Comparison of ENCODE assay signal across 8 cellular contexts in the genomic region with DNA sequence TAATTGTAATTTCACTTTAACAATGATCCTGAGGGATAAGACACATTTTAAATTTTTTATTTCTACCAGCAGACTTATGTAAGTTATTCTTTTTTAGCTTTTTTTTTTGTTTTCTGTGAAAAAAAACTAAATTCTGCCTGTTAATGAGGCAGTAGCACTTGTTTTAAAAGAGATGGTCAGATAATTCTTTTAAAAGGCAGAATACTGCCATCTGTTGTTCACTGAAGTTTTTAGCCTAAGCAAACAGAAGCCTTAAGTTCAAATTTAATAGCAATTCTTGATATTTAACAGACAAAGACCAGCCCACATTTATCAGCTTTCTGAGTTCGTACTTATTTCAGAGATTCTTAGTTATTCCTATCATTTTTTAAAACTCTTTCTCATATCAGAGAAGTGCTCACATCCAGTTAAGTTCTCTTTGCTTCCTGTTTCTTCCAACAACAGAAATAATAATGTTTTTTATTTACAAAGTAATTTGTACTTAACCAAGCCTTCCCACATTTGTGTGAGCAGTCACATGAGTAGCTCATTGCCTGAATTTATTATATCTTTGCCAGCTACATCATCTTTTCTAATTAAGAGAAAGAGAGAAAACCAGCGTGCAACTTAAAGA.
A peak's percentile ranks its signal among the peaks of the same experiment; 100 is the strongest.
DNase-seq lines count a peak whose midpoint lies in the region; ATAC-seq, FAIRE-seq and TF ChIP-seq lines count a peak whose summit lies in the region.

No MANE protein-coding gene starts in this region.

- ATAC-seq in lower lobe of right lung: no peak
- no peak for ATAC-seq in HG02588 (IDR thresholded peaks at IDR 0.05; ENCODE audit: unreplicated experiment)
- no peak for ATAC-seq in activated naive CD8-positive, alpha-beta T cell treated with anti-CD3 and anti-CD28 coated beads, Interleukin-2, amount 50 U/mL, for 24 hours

- no peaks in the 10 kb centered on the region for H3K27me3 ChIP-seq in lower lobe of right lung (ENCODE audit: low read depth)

- no peak overlapping the region for H3K27ac ChIP-seq in lower lobe of right lung

- intact Hi-C loops in lower lobe of right lung (cut with DNase I): no loop called here

- TF ChIP-seq CTCF in cardiac fibroblast (IDR thresholded peaks at IDR 0.05; ENCODE audit: low read depth, low read length): peak; percentile 41
- peak; percentile 33 for TF ChIP-seq CTCF in lower lobe of right lung (IDR thresholded peaks at IDR 0.05)

- H3K9me3 Mint-ChIP-seq in activated naive CD8-positive, alpha-beta T cell treated with anti-CD3 and anti-CD28 coated beads, Interleukin-2, amount 50 U/mL, for 24 hours: no peaks in the 10 kb centered on the region

- no peak overlapping the region for H3K4me3 ChIP-seq in cardiac fibroblast (replicated peaks in 1 of 2; ENCODE audit: low read depth in 2 of 2, low read length in 2 of 2)
- H3K4me3 ChIP-seq in lower lobe of right lung: no peak overlapping the region

- H3K27me3 Mint-ChIP-seq in activated naive CD8-positive, alpha-beta T cell treated with anti-CD3 and anti-CD28 coated beads, Interleukin-2, amount 50 U/mL, for 24 hours: no peaks in the 10 kb centered on the region

- H3K4me1 ChIP-seq in lower lobe of right lung: no peaks in the 10 kb centered on the region

- H3K27ac Mint-ChIP-seq in activated naive CD8-positive, alpha-beta T cell treated with anti-CD3 and anti-CD28 coated beads, Interleukin-2, amount 50 U/mL, for 24 hours: no peak overlapping the region

- H3K4me1 Mint-ChIP-seq in activated naive CD8-positive, alpha-beta T cell treated with anti-CD3 and anti-CD28 coated beads, Interleukin-2, amount 50 U/mL, for 24 hours: no peaks in the 10 kb centered on the region

- no peak overlapping the region for H3K4me3 Mint-ChIP-seq in activated naive CD8-positive, alpha-beta T cell treated with anti-CD3 and anti-CD28 coated beads, Interleukin-2, amount 50 U/mL, for 24 hours

- no peak for FAIRE-seq in GM12891 (lab: Jason Lieb, UNC)

- peak; percentile 47 for DNase-seq in EL
- peak; percentile 27 for DNase-seq in NCI-H1694 treated with DMSO at 0.1 percent for 48 hours (lab: John Stamatoyannopoulos, UW)
- DNase-seq in cardiac fibroblast (ENCODE audit: low read depth in 2 of 2): peak; percentile 81 to 85
- DNase-seq in lower lobe of right lung: no peak
- no peak for DNase-seq in GM12891 (ENCODE audit: insufficient read length, low spot score)
- DNase-seq in activated naive CD8-positive, alpha-beta T cell treated with anti-CD3 and anti-CD28 coated beads, Interleukin-2, amount 50 U/mL, for 24 hours: no peak
- DNase-seq in mesenteric fat pad (ENCODE audit: low spot score): no peak

- H3K36me3 ChIP-seq in lower lobe of right lung: no peaks in the 10 kb centered on the region

- H3K9me3 ChIP-seq in lower lobe of right lung: no peaks in the 10 kb centered on the region

- H3K36me3 Mint-ChIP-seq in activated naive CD8-positive, alpha-beta T cell treated with anti-CD3 and anti-CD28 coated beads, Interleukin-2, amount 50 U/mL, for 24 hours (ENCODE audit: low read depth): no peaks in the 10 kb centered on the region

- TF ChIP-seq POLR2A in GM12891 (IDR thresholded peaks at IDR 0.05; ENCODE audit: low read depth, low read length): no peak

TF ChIP-seq in GM12891, 5 proteins besides CTCF, POLR2A, EP300 and RAD21:
- TF ChIP-seq POU2F2 (IDR thresholded peaks at IDR 0.05; ENCODE audit: low read depth, low read length): no peak
- no peak for TF ChIP-seq PAX5 (IDR thresholded peaks at IDR 0.05; ENCODE audit: insufficient read depth, low read length, severe bottlenecking)
- no peak for TF ChIP-seq POLR2AphosphoS5 (IDR thresholded peaks at IDR 0.05; ENCODE audit: low read depth, low read length)
- TF ChIP-seq SPI1 (IDR thresholded peaks at IDR 0.05; ENCODE audit: low read depth, low read length): no peak
- TF ChIP-seq TAF1 (IDR thresholded peaks at IDR 0.05; ENCODE audit: low read depth, low read length): no peak
TF ChIP-seq in GM12891: peak in this region for 0.

Comparison
In these comparisons a context has a peak if more than half of its experiments do, and no peak if none do; other contexts are left out.
1. DNase-seq: peak in EL (single experiment), NCI-H1694 treated with DMSO at 0.1 percent for 48 hours (single experiment) and cardiac fibroblast (2 of 2); none in lower lobe of right lung (single experiment), GM12891 (single experiment), activated naive CD8-positive, alpha-beta T cell treated with anti-CD3 and anti-CD28 coated beads, Interleukin-2, amount 50 U/mL, for 24 hours (single experiment) and mesenteric fat pad (single experiment).